ENCODE assay signal across 16 cellular contexts in genomic region chr13:105278797-105279425, GRCh38.
DNase-seq lines count a peak whose midpoint lies in the region; ATAC-seq, FAIRE-seq and TF ChIP-seq lines count a peak whose summit lies in the region.
"Had no signal": no experiment of that assay in that cellular context is flagged by ENCODE, and none has a peak within 500 bp of the region (broad histone marks: within the 10 kb centered on the region; RNA-seq: fewer than 3 reads in every experiment).

No MANE protein-coding gene starts in this region.

- H3K4me2 ChIP-seq in HepG2 (ENCODE audit: low read depth, low read length): no peak overlapping the region

- no TSS peak for BruUV-seq in HepG2 (replicated peaks; lab: Mats Ljungman, UMichigan)

- no peak for TF ChIP-seq EP300 in HepG2 (IDR thresholded peaks at IDR 0.05; ENCODE audit: low read depth in 2 of 2, low read length in 2 of 2)
- no peak for TF ChIP-seq EP300 in HepG2 (CRISPR knock-in tag; IDR thresholded peaks at IDR 0.05; ENCODE audit: borderline replicate concordance)

- DNase-seq in HepG2 (ENCODE audit: low spot score) (no peak), right lobe of liver (no peak), SK-N-DZ (ENCODE audit: low spot score) (peak; percentile 13)
- DNase-seq: activated CD4-positive, alpha-beta T cell treated with anti-CD3 and anti-CD28 coated beads, Interleukin-2, amount 50 U/mL, for 1 hour; activated T-cell treated with anti-CD3 and anti-CD28 coated beads, Interleukin-2, amount 50 U/mL, for 1 hour; COR-L47; NCI-H2029; SHP77 treated with DMSO at 0.1 percent for 48 hours; spleen; stimulated activated naive CD4-positive, alpha-beta T cell had no signal

- CTCF ChIA-PET in HepG2 (lab: Yijun Ruan, JAX; ENCODE audit: low intra/inter-chr PET ratio, low total read pairs): no interaction called here

- TF ChIP-seq POLR2A in HepG2 (IDR thresholded peaks at IDR 0.05; ENCODE audit: insufficient read depth in 1 of 2, low read depth in 2 of 2, low read length in 2 of 2) (no peak), right lobe of liver (IDR thresholded peaks at IDR 0.05) (no peak), GM18505 (IDR thresholded peaks at IDR 0.05; ENCODE audit: borderline replicate concordance, extremely low read depth, insufficient read depth, insufficient read length) (no peak)

- TF ChIP-seq RAD21 in HepG2 (CRISPR knock-in tag; IDR thresholded peaks at IDR 0.05): no peak

- 5% methylated on average over 4 of the region's 5 CpGs for WGBS in HepG2 (ENCODE audit: low lambda C conversion rate)
- WGBS in right lobe of liver (ENCODE audit: insufficient coverage, low coverage, low lambda C conversion rate, missing lambda C conversion rate): 17% methylated on average over 1 of the region's 5 CpGs

- H2AFZ ChIP-seq in HepG2 (ENCODE audit: low read length): no peak overlapping the region
- H2AFZ ChIP-seq: parathyroid adenoma had no signal

- no peak overlapping the region for H3K9ac ChIP-seq in HepG2 (ENCODE audit: insufficient read depth, low read depth, low read length)
- H3K9ac ChIP-seq in iPS-20b (ENCODE audit: low read depth, low read length): peak overlapping the region; percentile 58; the same call in 1 of the 2 replicates
- H3K9ac ChIP-seq: parathyroid adenoma had no signal

- H4K20me1 ChIP-seq in HepG2 (ENCODE audit: insufficient read depth, low read length): no peaks in the 10 kb centered on the region

- no peak overlapping the region for H3K27ac ChIP-seq in HepG2 (ENCODE audit: extremely low read length, insufficient read depth, low read length)
- no peak overlapping the region for H3K27ac ChIP-seq in right lobe of liver
- peak overlapping the region; percentile 87 for H3K27ac ChIP-seq in iPS-20b (ENCODE audit: low read length)
- H3K27ac ChIP-seq: parathyroid adenoma, spleen had no signal

- intact Hi-C loops in HepG2 (cut with micrococcal nuclease; ENCODE audit: unreplicated experiment) (no loop called here), right lobe of liver (cut with DNase I) (no loop called here)

- POLR2A ChIA-PET in HepG2 (lab: Yijun Ruan, JAX): no interaction called here

- no peak for FAIRE-seq in HepG2 (lab: Jason Lieb, UNC)

- H3K4me3 ChIP-seq in HepG2 (replicated peaks in 1 of 3; ENCODE audit: insufficient read depth in 1 of 3, low read depth in 2 of 3, low read length in 3 of 3) (no peak overlapping the region), right lobe of liver (no peak overlapping the region), iPS-20b (ENCODE audit: low read length) (peak overlapping the region; percentile 55)
- H3K4me3 ChIP-seq: spleen had no signal

- TF ChIP-seq CTCF in HepG2 (CRISPR knock-in tag; IDR thresholded peaks at IDR 0.05): no peak
- no peak for TF ChIP-seq CTCF in right lobe of liver (IDR thresholded peaks at IDR 0.05)

- H3K27me3 ChIP-seq in HepG2 (ENCODE audit: control insufficient read depth in 1 of 2, insufficient read depth in 2 of 2, low read length in 2 of 2) (no peaks in the 10 kb centered on the region), right lobe of liver (no peaks in the 10 kb centered on the region), iPS-20b (ENCODE audit: insufficient read depth, low read length) (no peaks in the 10 kb centered on the region)
- H3K27me3 ChIP-seq: spleen had no signal

- H3K79me2 ChIP-seq in HepG2 (ENCODE audit: insufficient read depth, low read length): no peaks in the 10 kb centered on the region
- H3K79me2 ChIP-seq: parathyroid adenoma had no signal

- H3K9me3 ChIP-seq in HepG2 (ENCODE audit: low read length): peaks cover 39% of the 10 kb centered on the region
- H3K9me3 ChIP-seq in right lobe of liver: no peaks in the 10 kb centered on the region
- no peaks in the 10 kb centered on the region for H3K9me3 ChIP-seq in iPS-20b (ENCODE audit: insufficient read depth, low read depth, low read length)
- H3K9me3 ChIP-seq: spleen had no signal

- in situ Hi-C loops in HepG2 (cut with HindIII; ENCODE audit: extremely low pct_ligation_motif_present, low pct_unique_long_range_greater_than_20kb): no loop called here

- H3K36me3 ChIP-seq in HepG2 (replicated peaks in 1 of 2; ENCODE audit: control insufficient read depth in 1 of 2, insufficient read depth in 2 of 2, low read length in 2 of 2) (no peaks in the 10 kb centered on the region), right lobe of liver (no peaks in the 10 kb centered on the region), iPS-20b (ENCODE audit: insufficient read depth, low read depth, low read length) (no peaks in the 10 kb centered on the region)
- H3K36me3 ChIP-seq: spleen had no signal

- ATAC-seq in HepG2: no peak
- no peak for ATAC-seq in right lobe of liver
- no peak for ATAC-seq in GM18505 (IDR thresholded peaks at IDR 0.05; ENCODE audit: unreplicated experiment)
- no peak for ATAC-seq in GM18907 (IDR thresholded peaks at IDR 0.05; ENCODE audit: unreplicated experiment)
- ATAC-seq in GM18861 (IDR thresholded peaks at IDR 0.05; ENCODE audit: unreplicated experiment): no peak
- no peak for ATAC-seq in GM21526 (IDR thresholded peaks at IDR 0.05; ENCODE audit: low FRiP score, unreplicated experiment)

- no peaks in the 10 kb centered on the region for H3K4me1 ChIP-seq in HepG2 (ENCODE audit: insufficient read depth, low read length)
- no peaks in the 10 kb centered on the region for H3K4me1 ChIP-seq in right lobe of liver
- H3K4me1 ChIP-seq in iPS-20b (ENCODE audit: insufficient read depth, low read length): peaks cover 49% of the 10 kb centered on the region
- H3K4me1 ChIP-seq: parathyroid adenoma, spleen had no signal

TF ChIP-seq in HepG2, 621 proteins besides CTCF, POLR2A, EP300 and RAD21:
- TF ChIP-seq SIX1 (CRISPR knock-in tag; IDR thresholded peaks at IDR 0.05; ENCODE audit: borderline replicate concordance) (no peak), MAFF (IDR thresholded peaks at IDR 0.05; ENCODE audit: low read depth, low read length) (peak; percentile 93), MAFK (conservative IDR thresholded peaks at IDR 0.05 in 1 of 2, IDR thresholded peaks at IDR 0.05 in 1 of 2; ENCODE audit: low read length in 2 of 2) (peak; percentile 90 to 94), MEIS1 (CRISPR knock-in tag; IDR thresholded peaks at IDR 0.05; ENCODE audit: borderline replicate concordance) (no peak)
